Comparison of ENCODE assay signal across 9 cellular contexts in the genomic region with DNA sequence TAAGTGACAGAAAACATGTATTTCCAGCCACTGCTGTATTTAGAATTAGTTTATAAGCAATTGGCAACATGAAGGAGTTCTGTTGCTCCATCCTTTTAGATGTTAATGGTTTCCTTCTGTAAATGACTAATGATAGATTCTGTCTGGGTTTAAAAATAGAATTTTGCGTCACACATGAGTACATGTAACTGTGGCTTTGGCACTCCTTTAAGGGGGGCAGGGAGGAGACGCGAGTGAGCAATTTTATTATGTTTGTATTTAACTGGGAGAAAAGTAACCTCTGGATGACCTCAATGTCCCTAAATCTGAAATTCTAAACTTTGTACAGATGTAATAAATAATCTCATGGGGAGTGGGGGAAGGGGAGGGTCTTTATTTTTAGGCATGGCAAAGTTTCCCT.
DNase-seq lines count a peak whose midpoint lies in the region; ATAC-seq, FAIRE-seq and TF ChIP-seq lines count a peak whose summit lies in the region.
"Had no signal": no experiment of that assay in that cellular context is flagged by ENCODE, and none has a peak within 500 bp of the region (broad histone marks: within the 10 kb centered on the region; RNA-seq: fewer than 3 reads in every experiment).

No MANE protein-coding gene starts in this region.

- H3K79me1 ChIP-seq in mesendoderm (ENCODE audit: low read length): no peaks in the 10 kb centered on the region

- no peak overlapping the region for H3K4me3 ChIP-seq in body of pancreas
- no peak overlapping the region for H3K4me3 ChIP-seq in mesodermal cell (ENCODE audit: extremely low read depth, insufficient read depth, low read length, poor library complexity, severe bottlenecking)
- no peak overlapping the region for H3K4me3 ChIP-seq in small intestine (ENCODE audit: low read depth in 1 of 2, low read length in 2 of 2)
- no peak overlapping the region for H3K4me3 ChIP-seq in mesendoderm (ENCODE audit: low read length)

- intact Hi-C loops in body of pancreas (cut with DNase I): no loop called here

- no peak overlapping the region for H4K5ac ChIP-seq in mesendoderm (ENCODE audit: low read length)

- H2BK5ac ChIP-seq in mesendoderm (ENCODE audit: low read length): no peak overlapping the region

- H3K4me3 Mint-ChIP-seq in activated CD8-positive, alpha-beta T cell treated with anti-CD3 and anti-CD28 coated beads, Interleukin-2, amount 10 ng/mL, durations not matched to agents 7 days and 5 days: no peak overlapping the region
- H3K4me3 Mint-ChIP-seq: neural crest cell had no signal

- no peaks in the 10 kb centered on the region for H3K79me2 ChIP-seq in mesendoderm (ENCODE audit: control insufficient read depth, insufficient read depth, low read length)

- H3K27me3 Mint-ChIP-seq in activated CD8-positive, alpha-beta T cell treated with anti-CD3 and anti-CD28 coated beads, Interleukin-2, amount 10 ng/mL, durations not matched to agents 7 days and 5 days (ENCODE audit: low read depth): no peaks in the 10 kb centered on the region

- no peak overlapping the region for H2AK5ac ChIP-seq in mesendoderm (ENCODE audit: low read length)

- no peak overlapping the region for H2BK120ac ChIP-seq in mesendoderm (ENCODE audit: low read depth, low read length)

- no peak overlapping the region for H3K27ac Mint-ChIP-seq in activated CD8-positive, alpha-beta T cell treated with anti-CD3 and anti-CD28 coated beads, Interleukin-2, amount 10 ng/mL, durations not matched to agents 7 days and 5 days

- no peak for TF ChIP-seq CTCF in body of pancreas (IDR thresholded peaks at IDR 0.05)

- DNase-seq in HT1080 (ENCODE audit: low read depth) (peak; percentile 88), body of pancreas (peak; percentile 39 to 69 (median 56)), superior temporal gyrus (ENCODE audit: extremely low spot score) (no peak), small intestine (no peak), mesendoderm (no peak)
- no peak for DNase-seq in activated CD8-positive, alpha-beta T cell treated with anti-CD3 and anti-CD28 coated beads, Interleukin-2, amount 10 ng/mL, durations not matched to agents 7 days and 5 days

- peaks cover 38% of the 10 kb centered on the region for H3K4me1 ChIP-seq in body of pancreas
- peaks cover 20% of the 10 kb centered on the region for H3K4me1 ChIP-seq in mesodermal cell (ENCODE audit: control insufficient read depth, insufficient read depth, low read length, poor library complexity, severe bottlenecking)
- H3K4me1 ChIP-seq in small intestine (ENCODE audit: control insufficient read depth in 2 of 2, insufficient read depth in 1 of 2, low read depth in 1 of 2, low read length in 1 of 2): no peaks in the 10 kb centered on the region
- H3K4me1 ChIP-seq in mesendoderm (ENCODE audit: control insufficient read depth, low read depth, low read length): peaks cover 7% of the 10 kb centered on the region

- H3K56ac ChIP-seq in mesendoderm (ENCODE audit: low read length): no peak overlapping the region

- H3K9ac ChIP-seq in mesendoderm (ENCODE audit: low read length): no peak overlapping the region

- H3K36me3 Mint-ChIP-seq in activated CD8-positive, alpha-beta T cell treated with anti-CD3 and anti-CD28 coated beads, Interleukin-2, amount 10 ng/mL, durations not matched to agents 7 days and 5 days (ENCODE audit: low read depth): peaks cover 11% of the 10 kb centered on the region

- H3K23ac ChIP-seq in mesendoderm (ENCODE audit: low read length): no peak overlapping the region

- H3K9me3 ChIP-seq in body of pancreas: no peaks in the 10 kb centered on the region
- H3K9me3 ChIP-seq in mesodermal cell (ENCODE audit: control insufficient read depth, low read length): no peaks in the 10 kb centered on the region
- no peaks in the 10 kb centered on the region for H3K9me3 ChIP-seq in small intestine (ENCODE audit: control insufficient read depth, low read depth)

- no peaks in the 10 kb centered on the region for H3K4me1 Mint-ChIP-seq in activated CD8-positive, alpha-beta T cell treated with anti-CD3 and anti-CD28 coated beads, Interleukin-2, amount 10 ng/mL, durations not matched to agents 7 days and 5 days (ENCODE audit: low read depth)

- H3K27ac ChIP-seq in body of pancreas: peak overlapping the region in 3 of 4 donors; percentile 37 to 60 (median 42)
- H3K27ac ChIP-seq in mesodermal cell (ENCODE audit: low read depth, low read length, severe bottlenecking): peak overlapping the region; percentile 64
- H3K27ac ChIP-seq in small intestine (ENCODE audit: low read depth in 1 of 2, low read length in 1 of 2): no peak overlapping the region
- no peak overlapping the region for H3K27ac ChIP-seq in mesendoderm (ENCODE audit: low read depth, low read length)

- POLR2A ChIA-PET in activated CD8-positive, alpha-beta T cell treated with anti-CD3 and anti-CD28 coated beads, Interleukin-2, amount 10 ng/mL, durations not matched to agents 7 days and 5 days (lab: Charles Lee): no interaction called here

- TF ChIP-seq POLR2A in body of pancreas (IDR thresholded peaks at IDR 0.05): no peak

- no peak overlapping the region for H3K18ac ChIP-seq in mesendoderm (ENCODE audit: low read length)

- no peak for FAIRE-seq in small intestine (lab: Jason Lieb, UNC)

- no peak overlapping the region for H2BK15ac ChIP-seq in mesendoderm (replicated peaks; ENCODE audit: low read depth)

- H3K27me3 ChIP-seq in body of pancreas (no peaks in the 10 kb centered on the region), small intestine (ENCODE audit: control insufficient read depth in 2 of 2, insufficient read depth in 2 of 2, low read length in 2 of 2) (no peaks in the 10 kb centered on the region), mesendoderm (ENCODE audit: insufficient read depth, low read length, poor library complexity) (no peaks in the 10 kb centered on the region)

- CTCF ChIA-PET in activated CD8-positive, alpha-beta T cell treated with anti-CD3 and anti-CD28 coated beads, Interleukin-2, amount 10 ng/mL, durations not matched to agents 7 days and 5 days (lab: Charles Lee): no interaction called here

- peak; percentile 76 for ATAC-seq in GM18498 (IDR thresholded peaks at IDR 0.05; ENCODE audit: unreplicated experiment)
- ATAC-seq in body of pancreas: peak; percentile 86
- ATAC-seq in activated CD8-positive, alpha-beta T cell treated with anti-CD3 and anti-CD28 coated beads, Interleukin-2, amount 10 ng/mL, durations not matched to agents 7 days and 5 days: no peak

- H3K36me3 ChIP-seq in body of pancreas (replicated peaks in 1 of 2; ENCODE audit: insufficient read depth in 1 of 2, low read depth in 2 of 2): no peaks in the 10 kb centered on the region
- no peaks in the 10 kb centered on the region for H3K36me3 ChIP-seq in mesodermal cell (ENCODE audit: control insufficient read depth, insufficient read depth, low read length)
- H3K36me3 ChIP-seq in small intestine (ENCODE audit: control insufficient read depth in 2 of 2, insufficient read depth in 2 of 2, low read length in 2 of 2): peaks cover 0 to 3% of the 10 kb centered on the region in 2 donors
- no peaks in the 10 kb centered on the region for H3K36me3 ChIP-seq in mesendoderm (ENCODE audit: control insufficient read depth, insufficient read depth, low read length)

- no peak overlapping the region for H4K8ac ChIP-seq in mesendoderm (ENCODE audit: low read depth, low read length)

- no peak overlapping the region for H3K4me2 ChIP-seq in mesendoderm (ENCODE audit: low read length)

- no peaks in the 10 kb centered on the region for H3K9me3 Mint-ChIP-seq in activated CD8-positive, alpha-beta T cell treated with anti-CD3 and anti-CD28 coated beads, Interleukin-2, amount 10 ng/mL, durations not matched to agents 7 days and 5 days (ENCODE audit: insufficient read depth)
- H3K9me3 Mint-ChIP-seq: neural crest cell had no signal

- WGBS in body of pancreas, 2 donors: 8 to 15% methylated on average over 3 of the region's 3 CpGs
- WGBS in mesodermal cell (ENCODE audit: insufficient coverage in 2 of 2), 2 experiments: 75 to 80% methylated on average over 1 of the region's 3 CpGs
- WGBS in small intestine, 3 donors: 32 to 76% (median 76%) methylated on average over 3 of the region's 3 CpGs
- no CpG with 5 or more reads among the region's 3 CpGs for WGBS in mesendoderm (ENCODE audit: extremely low coverage, insufficient coverage, low lambda C conversion rate)

- H3K4ac ChIP-seq in mesendoderm (ENCODE audit: low read depth, low read length): no peak overlapping the region

Comparison
In these comparisons a context has a peak if more than half of its experiments do, and no peak if none do; other contexts are left out.
1. DNase-seq: peak in HT1080 (single experiment) and body of pancreas (4 of 4); none in superior temporal gyrus (single experiment), small intestine (single experiment), activated CD8-positive, alpha-beta T cell treated with anti-CD3 and anti-CD28 coated beads, Interleukin-2, amount 10 ng/mL, durations not matched to agents 7 days and 5 days (single experiment) and mesendoderm (single experiment).
2. H3K27ac ChIP-seq: peak in body of pancreas (3 of 4) and mesodermal cell (single experiment); none in small intestine (0 of 2) and mesendoderm (single experiment).